ENCODE assay signal across 13 cellular contexts in genomic region chr14:61516957-61517356, GRCh38.
DNase-seq lines count a peak whose midpoint lies in the region; ATAC-seq, FAIRE-seq and TF ChIP-seq lines count a peak whose summit lies in the region.
"Had no signal": no experiment of that assay in that cellular context is flagged by ENCODE, and none has a peak within 500 bp of the region (broad histone marks: within the 10 kb centered on the region; RNA-seq: fewer than 3 reads in every experiment).

No MANE protein-coding gene starts in this region.

- no peak overlapping the region for H2BK5ac ChIP-seq in neuronal stem cell (ENCODE audit: low read length)

- H3K23ac ChIP-seq in neuronal stem cell (ENCODE audit: low read depth, low read length, poor library complexity): no peak overlapping the region

- H3K9me3 Mint-ChIP-seq in T-cell: no peaks in the 10 kb centered on the region

- no peak overlapping the region for H3K9ac ChIP-seq in DND-41 (ENCODE audit: low read depth, low read length)
- no peak overlapping the region for H3K9ac ChIP-seq in HepG2 (ENCODE audit: insufficient read depth, low read depth, low read length)
- H3K9ac ChIP-seq in neuronal stem cell (ENCODE audit: low read depth, low read length, poor library complexity): no peak overlapping the region
- H3K9ac ChIP-seq: KMS-11 had no signal

- no peak overlapping the region for H3K4me3 ChIP-seq in DND-41 (ENCODE audit: low read depth in 1 of 2, low read length in 2 of 2)
- H3K4me3 ChIP-seq in fibroblast of the aortic adventitia (ENCODE audit: low read depth, low read length): no peak overlapping the region
- H3K4me3 ChIP-seq in psoas muscle: no peak overlapping the region
- no peak overlapping the region for H3K4me3 ChIP-seq in HepG2 (replicated peaks in 1 of 3; ENCODE audit: insufficient read depth in 1 of 3, low read depth in 2 of 3, low read length in 3 of 3)
- H3K4me3 ChIP-seq in neuronal stem cell (ENCODE audit: low read length in 2 of 2): no peak overlapping the region

- H3K18ac ChIP-seq in neuronal stem cell (ENCODE audit: low read length): no peak overlapping the region

- FAIRE-seq in HepG2 (lab: Jason Lieb, UNC): no peak

- ATAC-seq in DND-41 (ENCODE audit: insufficient read depth, low read depth) (no peak), T-cell (replicated peaks in 1 of 4) (no peak), psoas muscle (peak in 3 of 4 donors; percentile 28 to 67 (median 63)), HepG2 (no peak)
- ATAC-seq: Panc1 had no signal

- in situ Hi-C loops in HepG2 (cut with HindIII; ENCODE audit: extremely low pct_ligation_motif_present, low pct_unique_long_range_greater_than_20kb): no loop called here

- no peak overlapping the region for H4K8ac ChIP-seq in neuronal stem cell (ENCODE audit: low read depth, low read length)

- 40 to 54% (median 50%) methylated on average over 5 of the region's 5 CpGs for WGBS in psoas muscle, 3 donors
- WGBS in HepG2 (ENCODE audit: low lambda C conversion rate): 95% methylated on average over 5 of the region's 5 CpGs
- no CpG with 5 or more reads among the region's 5 CpGs for WGBS in neuronal stem cell (ENCODE audit: extremely low coverage in 2 of 2, insufficient read length in 2 of 2, insufficient replicate concordance in 1 of 2), 2 donors

- CTCF ChIA-PET in T-cell (lab: Charles Lee) (interaction anchor here in 1 of 2 donors (0.5 kb wide), 1 partner anchor 1810 kb away, joined by 3 read pairs; no protein-coding TSS in a partner anchor), HepG2 (lab: Yijun Ruan, JAX; ENCODE audit: low intra/inter-chr PET ratio, low total read pairs) (no interaction called here)

- H3K4me1 Mint-ChIP-seq in T-cell: peaks cover 49 to 85% (median 85%) of the 10 kb centered on the region in 3 donors

- H3K9me3 ChIP-seq in DND-41 (ENCODE audit: insufficient read depth, low read length, severe bottlenecking) (no peaks in the 10 kb centered on the region), psoas muscle (no peaks in the 10 kb centered on the region), HepG2 (ENCODE audit: low read length) (no peaks in the 10 kb centered on the region), neuronal stem cell (replicated peaks in 1 of 2; ENCODE audit: control insufficient read depth in 2 of 2, insufficient read depth in 1 of 2, low read depth in 1 of 2, low read length in 2 of 2) (no peaks in the 10 kb centered on the region)

- POLR2A ChIA-PET in T-cell (lab: Charles Lee): no interaction called here
- POLR2A ChIA-PET in HepG2 (lab: Yijun Ruan, JAX): no interaction called here

- no peak overlapping the region for H3K4ac ChIP-seq in neuronal stem cell (ENCODE audit: low read length)

- H3K27me3 ChIP-seq in DND-41 (ENCODE audit: insufficient read depth, low read length, poor library complexity): no peaks in the 10 kb centered on the region
- no peaks in the 10 kb centered on the region for H3K27me3 ChIP-seq in psoas muscle (ENCODE audit: insufficient read depth in 3 of 3, low read length in 2 of 3)
- H3K27me3 ChIP-seq in HepG2 (ENCODE audit: control insufficient read depth in 1 of 2, insufficient read depth in 2 of 2, low read length in 2 of 2): no peaks in the 10 kb centered on the region
- peaks cover 0 to 7% (median 0%) of the 10 kb centered on the region in 3 experiments for H3K27me3 ChIP-seq in neuronal stem cell (ENCODE audit: control insufficient read depth in 3 of 3, insufficient read depth in 3 of 3, low read depth in 1 of 3, low read length in 3 of 3)

- H2BK120ac ChIP-seq in neuronal stem cell (ENCODE audit: low read depth, low read length): no peak overlapping the region

- H3K36me3 Mint-ChIP-seq in T-cell: peaks cover 36% of the 10 kb centered on the region

- H3K27me3 Mint-ChIP-seq in T-cell: no peaks in the 10 kb centered on the region

- no peaks in the 10 kb centered on the region for H3K4me1 ChIP-seq in DND-41 (ENCODE audit: insufficient read depth, low read length)
- H3K4me1 ChIP-seq in psoas muscle: peaks cover 23% of the 10 kb centered on the region
- peaks cover 55% of the 10 kb centered on the region for H3K4me1 ChIP-seq in HepG2 (ENCODE audit: insufficient read depth, low read length)
- no peaks in the 10 kb centered on the region for H3K4me1 ChIP-seq in neuronal stem cell (ENCODE audit: control insufficient read depth in 2 of 2, insufficient read depth in 1 of 2, low read depth in 1 of 2, low read length in 2 of 2)

- TF ChIP-seq POLR2A in HepG2 (IDR thresholded peaks at IDR 0.05; ENCODE audit: insufficient read depth in 1 of 2, low read depth in 2 of 2, low read length in 2 of 2): no peak

- intact Hi-C loops in psoas muscle (cut with DNase I) (no loop called here), HepG2 (cut with micrococcal nuclease; ENCODE audit: unreplicated experiment) (no loop called here)

- no peak overlapping the region for H2AFZ ChIP-seq in DND-41 (ENCODE audit: low read depth, low read length)
- no peak overlapping the region for H2AFZ ChIP-seq in HepG2 (ENCODE audit: low read length)
- H2AFZ ChIP-seq in neuronal stem cell (ENCODE audit: low read length): no peak overlapping the region

- peak overlapping the region; percentile 6 to 17 for H3K27ac Mint-ChIP-seq in T-cell

- H4K20me1 ChIP-seq in DND-41 (ENCODE audit: insufficient read depth, low read length) (peaks cover 5% of the 10 kb centered on the region; the same call in 1 of the 2 replicates), HepG2 (ENCODE audit: insufficient read depth, low read length) (no peaks in the 10 kb centered on the region)

- H3K79me1 ChIP-seq in neuronal stem cell (ENCODE audit: low read depth, low read length): no peaks in the 10 kb centered on the region

- H3K36me3 ChIP-seq in DND-41 (ENCODE audit: insufficient read depth, low read length) (peaks cover 54% of the 10 kb centered on the region), psoas muscle (ENCODE audit: insufficient read depth in 1 of 2, low read depth in 1 of 2) (no peaks in the 10 kb centered on the region), HepG2 (replicated peaks in 1 of 2; ENCODE audit: control insufficient read depth in 1 of 2, insufficient read depth in 2 of 2, low read length in 2 of 2) (no peaks in the 10 kb centered on the region), neuronal stem cell (replicated peaks in 1 of 2; ENCODE audit: control insufficient read depth in 2 of 2, insufficient read depth in 2 of 2, low read length in 2 of 2) (no peaks in the 10 kb centered on the region)

- H3K14ac ChIP-seq in neuronal stem cell (ENCODE audit: low read length): no peak overlapping the region

- H2AK5ac ChIP-seq in neuronal stem cell (ENCODE audit: low read depth, low read length): no peak overlapping the region

- H2BK15ac ChIP-seq in neuronal stem cell (ENCODE audit: low read length): no peak overlapping the region

- TF ChIP-seq EP300 in HepG2 (IDR thresholded peaks at IDR 0.05; ENCODE audit: low read depth in 2 of 2, low read length in 2 of 2): no peak
- no peak for TF ChIP-seq EP300 in HepG2 (CRISPR knock-in tag; IDR thresholded peaks at IDR 0.05; ENCODE audit: borderline replicate concordance)

- DNase-seq in DND-41 (no peak), T-cell (no peak), fibroblast of the aortic adventitia (ENCODE audit: low read depth) (peak; percentile 78), psoas muscle (no peak), COLO829 (ENCODE audit: low spot score) (no peak), HepG2 (ENCODE audit: low spot score) (no peak), neuronal stem cell (ENCODE audit: low spot score) (no peak), DMS53 (lab: John Stamatoyannopoulos, UW) (no peak)
- DNase-seq: activated effector memory CD4-positive, alpha-beta T cell treated with Interleukin-2 at 50 U/mL for 16 hours; effector CD4-positive, alpha-beta T cell; NCI-H2171 had no signal

- H2BK12ac ChIP-seq in neuronal stem cell (ENCODE audit: low read length): no peak overlapping the region

- H3K27ac ChIP-seq in DND-41 (ENCODE audit: low read length) (peak overlapping the region; percentile 42; the same call in 1 of the 2 replicates), psoas muscle (peak overlapping the region; percentile 7), HepG2 (ENCODE audit: extremely low read length, insufficient read depth, low read length) (no peak overlapping the region), neuronal stem cell (replicated peaks; ENCODE audit: low read length) (no peak overlapping the region)
- H3K27ac ChIP-seq: KMS-11 had no signal

- peaks cover 23% of the 10 kb centered on the region; the same call in 1 of the 2 replicates for H3K79me2 ChIP-seq in DND-41 (ENCODE audit: insufficient read depth, low read length)
- no peaks in the 10 kb centered on the region for H3K79me2 ChIP-seq in HepG2 (ENCODE audit: insufficient read depth, low read length)

- BruUV-seq in HepG2 (replicated peaks; lab: Mats Ljungman, UMichigan): no TSS peak

- TF ChIP-seq CTCF in DND-41 (IDR thresholded peaks at IDR 0.05; ENCODE audit: borderline replicate concordance, extremely low read depth, low read length, poor library complexity, severe bottlenecking) (no peak), fibroblast of the aortic adventitia (IDR thresholded peaks at IDR 0.05; ENCODE audit: insufficient read depth, low read length) (no peak), psoas muscle (IDR thresholded peaks at IDR 0.05) (no peak), HepG2 (CRISPR knock-in tag; IDR thresholded peaks at IDR 0.05) (no peak)

- no peak for TF ChIP-seq RAD21 in HepG2 (CRISPR knock-in tag; IDR thresholded peaks at IDR 0.05)

- H4K91ac ChIP-seq in neuronal stem cell (ENCODE audit: low read depth, low read length, poor library complexity): no peak overlapping the region

- H3K4me3 Mint-ChIP-seq in T-cell: no peak overlapping the region

- H3K4me2 ChIP-seq in DND-41 (ENCODE audit: insufficient read depth, low read length) (no peak overlapping the region), HepG2 (ENCODE audit: low read depth, low read length) (no peak overlapping the region), neuronal stem cell (ENCODE audit: insufficient read depth, low read length, poor library complexity, severe bottlenecking) (no peak overlapping the region)
- H3K4me2 ChIP-seq: KMS-11 had no signal

TF ChIP-seq in HepG2, 621 proteins besides CTCF, POLR2A, EP300 and RAD21 (continues in another document):
- TF ChIP-seq KDM5A (IDR thresholded peaks at IDR 0.05; ENCODE audit: borderline replicate concordance, low read length) (no peak), TMF1 (CRISPR knock-in tag; IDR thresholded peaks at IDR 0.05; ENCODE audit: low read depth) (no peak), ZFAT (CRISPR knock-in tag; conservative IDR thresholded peaks at IDR 0.05) (no peak), POLR2AphosphoS5 (IDR thresholded peaks at IDR 0.05; ENCODE audit: low read depth, low read length) (no peak), ZNF282 (IDR thresholded peaks at IDR 0.05; ENCODE audit: partially characterized antibody) (no peak), ZKSCAN8 (CRISPR knock-in tag; IDR thresholded peaks at IDR 0.05; ENCODE audit: borderline replicate concordance) (no peak)

Comparison
In these comparisons a context has a peak if more than half of its experiments do, and no peak if none do; other contexts are left out.
1. ATAC-seq: peak in psoas muscle (3 of 4); none in DND-41 (single experiment), T-cell (0 of 4) and HepG2 (single experiment).
2. H3K27ac ChIP-seq: peak in DND-41 (single experiment) and psoas muscle (single experiment); none in HepG2 (single experiment) and neuronal stem cell (single experiment).